ENCODE assay signal across 8 cellular contexts in the genomic region with DNA sequence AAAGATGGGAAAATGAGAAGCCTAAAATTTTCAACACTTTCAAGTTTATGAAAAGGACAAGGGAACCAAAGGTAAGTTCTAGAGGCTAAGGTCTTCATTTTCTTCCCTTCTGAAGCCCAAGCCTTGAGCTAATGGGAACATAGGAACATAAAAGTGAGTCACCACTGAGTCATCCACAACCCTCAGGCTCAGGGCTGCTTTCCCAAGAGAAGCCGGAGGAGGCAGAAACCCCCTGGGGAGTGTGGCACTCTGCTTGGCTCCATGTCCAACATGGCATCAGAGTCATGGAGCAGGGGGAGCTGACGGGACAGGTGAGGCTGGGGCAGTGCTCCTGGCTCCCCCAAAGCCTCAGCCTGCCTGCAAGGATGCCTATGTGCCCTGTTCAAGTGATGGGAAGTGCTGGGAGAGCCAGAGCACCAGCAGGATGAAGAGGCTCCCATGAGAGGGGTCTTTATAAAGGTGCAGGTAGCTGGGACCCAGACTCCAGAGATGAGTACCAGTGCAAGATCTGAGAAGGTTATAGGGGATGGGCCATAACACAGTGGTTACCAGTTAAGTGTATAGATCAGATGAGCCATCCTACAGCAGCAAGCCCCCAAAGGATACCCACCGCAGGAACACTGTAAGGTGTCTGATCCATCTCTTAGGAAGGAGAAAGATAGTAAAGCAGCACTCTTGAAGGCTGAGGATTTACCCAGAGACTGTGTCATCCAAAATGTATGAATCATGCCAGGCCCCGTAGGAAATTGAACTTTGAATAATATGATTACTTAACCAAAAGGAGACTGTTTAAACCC. TPM values are rescaled to one million over a fixed set of nuclear protein-coding genes. Genes with fewer than 3 reads are reported as not detected.
DNase-seq lines count a peak whose midpoint lies in the region; ATAC-seq and TF ChIP-seq lines count a peak whose summit lies in the region.
"Had no signal": no experiment of that assay in that cellular context is flagged by ENCODE, and none has a peak within 500 bp of the region (broad histone marks: within the 10 kb centered on the region; RNA-seq: fewer than 3 reads in every experiment).

No MANE protein-coding gene starts in this region.

- WGBS in smooth muscle cell (ENCODE audit: low lambda C conversion rate) = 35% methylated on average over 4 of the region's 4 CpGs

- CTCF ChIA-PET in HCT116 (lab: Charles Lee) = interaction anchor here (1.0 to 2.5 kb wide), 9 partner anchors 10 to 451 kb away, joined by 3 to 32 read pairs (median 4); no protein-coding TSS in a partner anchor

- peaks cover 15 to 18% of the 10 kb centered on the region in 2 experiments for H3K4me1 ChIP-seq in HCT116 (ENCODE audit: control insufficient read depth in 1 of 2, insufficient read depth in 2 of 2, low read length in 2 of 2)
- H3K4me1 ChIP-seq in RWPE2 (ENCODE audit: insufficient read depth, poor library complexity, severe bottlenecking) = peaks cover 21% of the 10 kb centered on the region
- H3K4me1 ChIP-seq in smooth muscle cell (ENCODE audit: low read depth) = no peaks in the 10 kb centered on the region

- no peak for TF ChIP-seq RAD21 in HCT116 (IDR thresholded peaks at IDR 0.05; ENCODE audit: low read depth)

- no peaks in the 10 kb centered on the region for H3K27me3 ChIP-seq in HCT116 (ENCODE audit: insufficient read depth, low read length)
- no peaks in the 10 kb centered on the region for H3K27me3 ChIP-seq in RWPE2 (ENCODE audit: insufficient read depth, poor library complexity, severe bottlenecking)
- H3K27me3 ChIP-seq in smooth muscle cell (ENCODE audit: low read depth) = no peaks in the 10 kb centered on the region

- ATAC-seq in HCT116 (peak; percentile 99), RWPE2 (ENCODE audit: low read depth) (peak; percentile 94)

- RAD21 ChIA-PET in HCT116 (lab: Charles Lee; ENCODE audit: low non-redundant PET in 1 of 2, low total read pairs in 2 of 2, uncharacterized antibody in 2 of 2, unreplicated experiment in 2 of 2) = interaction anchor here in 1 of 2 experiments (1.2 kb wide), 1 partner anchor 422 kb away, joined by 3 read pairs; no protein-coding TSS in a partner anchor

- POLR2A ChIA-PET in HCT116 (lab: Charles Lee) = no interaction called here

- H3K4me3 ChIP-seq in HCT116 (replicated peaks in 1 of 2; ENCODE audit: low read depth in 1 of 2, low read length in 2 of 2) = peak overlapping the region in 1 of 2 experiments; percentile 5; a peak in 1 of 4 replicates
- H3K4me3 ChIP-seq in RWPE2 (ENCODE audit: severe bottlenecking) = no peak overlapping the region
- no peak overlapping the region for H3K4me3 ChIP-seq in smooth muscle cell

- TF ChIP-seq CTCF in HCT116 (IDR thresholded peaks at IDR 0.05 in 2 of 3, conservative IDR thresholded peaks at IDR 0.05 in 1 of 3; ENCODE audit: borderline replicate concordance in 1 of 3, insufficient read depth in 1 of 3, low read depth in 2 of 3, low read length in 2 of 3) (peak in 2 of 3 experiments; percentile 18 to 28; a peak in 2 of 6 replicates), RWPE2 (IDR thresholded peaks at IDR 0.05; ENCODE audit: poor library complexity, severe bottlenecking) (peak; percentile 40), smooth muscle cell (IDR thresholded peaks at IDR 0.05; ENCODE audit: borderline replicate concordance, insufficient read depth, poor library complexity, severe bottlenecking) (peak; percentile 12)

- DNase-seq in HCT116 (ENCODE audit: low read depth, low spot score) (peak; percentile 92), RWPE2 (ENCODE audit: low spot score) (peak; percentile 87), fibroblast of peridontal ligament (ENCODE audit: extremely low read depth) (peak; percentile 60), smooth muscle cell (lab: John Stamatoyannopoulos, UW; ENCODE audit: unreplicated experiment) (peak; percentile 2), NCI-H524 (lab: John Stamatoyannopoulos, UW) (no peak)
- no peak for DNase-seq in stimulated activated CD4-positive, alpha-beta T cell treated with anti-CD3 and anti-CD28 coated beads, Interleukin-15, amount 100 ng/mL, for 24 hours
- DNase-seq in activated CD4-positive, alpha-beta T cell treated with anti-CD3 and anti-CD28 coated beads for 1 hour = no peak
- DNase-seq: activated naive CD8-positive, alpha-beta T cell treated with anti-CD3 and anti-CD28 coated beads, Interleukin-2, amount 10 ng/mL, durations not matched to agents 7 days and 5 days had no signal

- H3K27ac ChIP-seq in HCT116 (ENCODE audit: low read depth, low read length) (peak overlapping the region; percentile 42; the same call in 1 of the 2 replicates), RWPE2 (ENCODE audit: poor library complexity, severe bottlenecking) (peak overlapping the region; percentile 81), smooth muscle cell (ENCODE audit: low read depth) (peak overlapping the region; percentile 81)

- H3K4me2 ChIP-seq in HCT116 (ENCODE audit: low read length) (peak overlapping the region; percentile 59), smooth muscle cell (peak overlapping the region; percentile 5)

- no TSS peak for BruUV-seq in HCT116 (replicated peaks; lab: Mats Ljungman, UMichigan)

- H3F3A ChIP-seq in smooth muscle cell (ENCODE audit: low read depth) = no peaks in the 10 kb centered on the region

- H3K36me3 ChIP-seq in HCT116 (ENCODE audit: control insufficient read depth in 1 of 2, insufficient read depth in 2 of 2, low read length in 2 of 2) (no peaks in the 10 kb centered on the region), RWPE2 (ENCODE audit: low read depth) (no peaks in the 10 kb centered on the region), smooth muscle cell (ENCODE audit: low read depth) (no peaks in the 10 kb centered on the region)

- H3K9me2 ChIP-seq in HCT116 (ENCODE audit: insufficient read depth) = no peaks in the 10 kb centered on the region

- H3K79me2 ChIP-seq in HCT116 (ENCODE audit: insufficient read depth, low read length) = no peaks in the 10 kb centered on the region
- no peaks in the 10 kb centered on the region for H3K79me2 ChIP-seq in smooth muscle cell (ENCODE audit: low read depth)

- no peak overlapping the region for H2AFZ ChIP-seq in HCT116 (ENCODE audit: low read depth, low read length, poor library complexity, severe bottlenecking)
- peak overlapping the region; percentile 0 for H2AFZ ChIP-seq in smooth muscle cell (ENCODE audit: low read depth)

- intact Hi-C loops in HCT116 (cut with micrococcal nuclease) = no loop called here

- no peaks in the 10 kb centered on the region for H3K9me3 ChIP-seq in HCT116 (ENCODE audit: control insufficient read depth in 1 of 2, insufficient read depth in 1 of 2, low read depth in 1 of 2, low read length in 2 of 2)
- no peaks in the 10 kb centered on the region for H3K9me3 ChIP-seq in RWPE2 (ENCODE audit: severe bottlenecking)
- H3K9me3 ChIP-seq in smooth muscle cell (replicated peaks; ENCODE audit: low read depth) = no peaks in the 10 kb centered on the region

- H3K9ac ChIP-seq in HCT116 (ENCODE audit: low read length) = no peak overlapping the region
- peak overlapping the region; percentile 34 for H3K9ac ChIP-seq in smooth muscle cell (ENCODE audit: low read depth)

- no peak for TF ChIP-seq POLR2A in HCT116 (IDR thresholded peaks at IDR 0.05; ENCODE audit: borderline replicate concordance, extremely low read depth, insufficient read depth, insufficient read length)

- H4K20me1 ChIP-seq in HCT116 (ENCODE audit: insufficient read depth) (no peaks in the 10 kb centered on the region), smooth muscle cell (ENCODE audit: low read depth) (no peaks in the 10 kb centered on the region)

TF ChIP-seq in HCT116, 20 proteins besides CTCF, POLR2A, EP300 and RAD21 (continues in another document):
- TF ChIP-seq, protein P1, sequence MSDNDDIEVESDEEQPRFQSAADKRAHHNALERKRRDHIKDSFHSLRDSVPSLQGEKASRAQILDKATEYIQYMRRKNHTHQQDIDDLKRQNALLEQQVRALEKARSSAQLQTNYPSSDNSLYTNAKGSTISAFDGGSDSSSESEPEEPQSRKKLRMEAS (IDR thresholded peaks at IDR 0.05) = 0 out of 2 replicates have a peak, but pooled peaks have one; percentile 13
- no peak for TF ChIP-seq EGR1 (IDR thresholded peaks at IDR 0.05; ENCODE audit: low read depth)
- peak; percentile 94 for TF ChIP-seq FOSL1 (IDR thresholded peaks at IDR 0.05; ENCODE audit: low read depth)
- TF ChIP-seq ZFX (IDR thresholded peaks at IDR 0.05) = no peak
- TF ChIP-seq YY1 (IDR thresholded peaks at IDR 0.05; ENCODE audit: extremely low read depth, insufficient replicate concordance, low read depth, low read length) = peak; percentile 50
- TF ChIP-seq, protein P2, sequence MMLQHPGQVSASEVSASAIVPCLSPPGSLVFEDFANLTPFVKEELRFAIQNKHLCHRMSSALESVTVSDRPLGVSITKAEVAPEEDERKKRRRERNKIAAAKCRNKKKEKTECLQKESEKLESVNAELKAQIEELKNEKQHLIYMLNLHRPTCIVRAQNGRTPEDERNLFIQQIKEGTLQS (IDR thresholded peaks at IDR 0.05) = no peak
- TF ChIP-seq CEBPB (IDR thresholded peaks at IDR 0.05; ENCODE audit: low read depth) = peak; percentile 44; the same call in 1 of the 2 replicates
- TF ChIP-seq, protein P3, sequence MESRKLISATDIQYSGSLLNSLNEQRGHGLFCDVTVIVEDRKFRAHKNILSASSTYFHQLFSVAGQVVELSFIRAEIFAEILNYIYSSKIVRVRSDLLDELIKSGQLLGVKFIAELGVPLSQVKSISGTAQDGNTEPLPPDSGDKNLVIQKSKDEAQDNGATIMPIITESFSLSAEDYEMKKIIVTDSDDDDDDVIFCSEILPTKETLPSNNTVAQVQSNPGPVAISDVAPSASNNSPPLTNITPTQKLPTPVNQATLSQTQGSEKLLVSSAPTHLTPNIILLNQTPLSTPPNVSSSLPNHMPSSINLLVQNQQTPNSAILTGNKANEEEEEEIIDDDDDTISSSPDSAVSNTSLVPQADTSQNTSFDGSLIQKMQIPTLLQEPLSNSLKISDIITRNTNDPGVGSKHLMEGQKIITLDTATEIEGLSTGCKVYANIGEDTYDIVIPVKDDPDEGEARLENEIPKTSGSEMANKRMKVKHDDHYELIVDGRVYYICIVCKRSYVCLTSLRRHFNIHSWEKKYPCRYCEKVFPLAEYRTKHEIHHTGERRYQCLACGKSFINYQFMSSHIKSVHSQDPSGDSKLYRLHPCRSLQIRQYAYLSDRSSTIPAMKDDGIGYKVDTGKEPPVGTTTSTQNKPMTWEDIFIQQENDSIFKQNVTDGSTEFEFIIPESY (IDR thresholded peaks at IDR 0.05; ENCODE audit: extremely low read depth, insufficient replicate concordance, low read length) = no peak
- TF ChIP-seq JUND (IDR thresholded peaks at IDR 0.05) = peak; percentile 89
- TF ChIP-seq SRF (IDR thresholded peaks at IDR 0.05; ENCODE audit: low read depth) = peak; percentile 49; the same call in 1 of the 2 replicates
- no peak for TF ChIP-seq ELF1 (IDR thresholded peaks at IDR 0.05; ENCODE audit: borderline replicate concordance, low read depth)
- peak; percentile 55 for TF ChIP-seq TCF7L2 (IDR thresholded peaks at IDR 0.05; ENCODE audit: borderline replicate concordance, extremely low read depth, insufficient read depth, insufficient read length)
- TF ChIP-seq SIN3A (IDR thresholded peaks at IDR 0.05; ENCODE audit: low read depth) = no peak
- TF ChIP-seq SP1 (IDR thresholded peaks at IDR 0.05; ENCODE audit: low read depth) = peak; percentile 55

RNA-seq across cellular contexts. Expression of a gene that starts 31.8 kb away (rescaled TPM):
- total RNA-seq in HCT116 (2021; ENCODE audit: unreplicated experiment) (not detected), smooth muscle cell (5.0 and 6.2 TPM in 2 replicates)
- 0.02 and 0.08 TPM in 2 replicates for polyA plus RNA-seq in HCT116 (2012)
- polyA plus RNA-seq in smooth muscle cell = 0.23 and 4.6 TPM in 2 replicates
- total RNA-seq: activated naive CD8-positive, alpha-beta T cell treated with anti-CD3 and anti-CD28 coated beads, Interleukin-2, amount 10 ng/mL, durations not matched to agents 7 days and 5 days had no signal

Comparison
In these comparisons a context has a peak if more than half of its experiments do, and no peak if none do; other contexts are left out.
1. DNase-seq: peak in HCT116 (single experiment), RWPE2 (single experiment), fibroblast of peridontal ligament (single experiment) and smooth muscle cell (single experiment); none in stimulated activated CD4-positive, alpha-beta T cell treated with anti-CD3 and anti-CD28 coated beads, Interleukin-15, amount 100 ng/mL, for 24 hours (single experiment), activated CD4-positive, alpha-beta T cell treated with anti-CD3 and anti-CD28 coated beads for 1 hour (single experiment) and NCI-H524 (0 of 2).
2. Peak in every context shown above with its lines, with median percentiles within 50 percentile points of each other: H3K27ac ChIP-seq and CTCF ChIP-seq.